Comparison of ENCODE assay signal across 8 cellular contexts in genomic region chr10:101061814-101062230, GRCh38. TPM values are rescaled to one million over a fixed set of nuclear protein-coding genes. Genes with fewer than 3 reads are reported as not detected.
DNase-seq lines count a peak whose midpoint lies in the region; ATAC-seq, FAIRE-seq and TF ChIP-seq lines count a peak whose summit lies in the region.

TSS of gene KAZALD1 (plus strand) at chr10:101061989. CDS start at chr10:101062593, 604 bp downstream.

- no peaks in the 10 kb centered on the region for H4K20me1 ChIP-seq in astrocyte (ENCODE audit: insufficient read depth, low read length)

- peak within 1 kb of the TSS; percentile 97 for H2AFZ ChIP-seq in astrocyte (ENCODE audit: low read depth, low read length)

- peaks cover 10% of the 10 kb centered on the region for H3K36me3 Mint-ChIP-seq in activated CD8-positive, alpha-beta memory T cell treated with anti-CD3 and anti-CD28 coated beads, Interleukin-2, amount 10 ng/mL, durations not matched to agents 7 days and 5 days
- peaks cover 5% of the 10 kb centered on the region for H3K36me3 Mint-ChIP-seq in astrocyte (ENCODE audit: low read depth, unreplicated experiment)

- peak within 1 kb of the TSS; percentile 86 for H3K4me3 Mint-ChIP-seq in activated CD8-positive, alpha-beta memory T cell treated with anti-CD3 and anti-CD28 coated beads, Interleukin-2, amount 10 ng/mL, durations not matched to agents 7 days and 5 days
- H3K4me3 Mint-ChIP-seq in astrocyte (ENCODE audit: unreplicated experiment) = peak within 1 kb of the TSS; percentile 91

- TF ChIP-seq CTCF in astrocyte (IDR thresholded peaks at IDR 0.05; ENCODE audit: insufficient read depth, low read depth, low read length) (no peak), liver (IDR thresholded peaks at IDR 0.05; ENCODE audit: low read depth, low read length, missing input control) (no peak), transverse colon (IDR thresholded peaks at IDR 0.05) (no peak)

- H3K4me1 Mint-ChIP-seq in activated CD8-positive, alpha-beta memory T cell treated with anti-CD3 and anti-CD28 coated beads, Interleukin-2, amount 10 ng/mL, durations not matched to agents 7 days and 5 days = peaks cover 48% of the 10 kb centered on the region
- peaks cover 16% of the 10 kb centered on the region for H3K4me1 Mint-ChIP-seq in astrocyte (ENCODE audit: low read depth, unreplicated experiment)

- no peaks in the 10 kb centered on the region for H3K9me3 Mint-ChIP-seq in activated CD8-positive, alpha-beta memory T cell treated with anti-CD3 and anti-CD28 coated beads, Interleukin-2, amount 10 ng/mL, durations not matched to agents 7 days and 5 days (ENCODE audit: low read depth)
- no peaks in the 10 kb centered on the region for H3K9me3 Mint-ChIP-seq in astrocyte (ENCODE audit: unreplicated experiment)

- peak within 1 kb of the TSS; percentile 98 for H3K9ac ChIP-seq in astrocyte (ENCODE audit: low read length)
- peak within 1 kb of the TSS; percentile 93 to 98 for H3K9ac ChIP-seq in liver (ENCODE audit: low read depth in 1 of 2, low read length in 2 of 2)

- TF ChIP-seq POLR2A in transverse colon (IDR thresholded peaks at IDR 0.05) = no peak

- no peak for DNase-seq in activated CD8-positive, alpha-beta memory T cell treated with anti-CD3 and anti-CD28 coated beads, Interleukin-2, amount 10 ng/mL, durations not matched to agents 7 days and 5 days
- DNase-seq in activated CD8-positive, alpha-beta memory T cell treated with anti-CD3 and anti-CD28 coated beads for 24 hours = no peak
- no peak for DNase-seq in astrocyte (ENCODE audit: low read depth)
- DNase-seq in transverse colon = no peak
- no peak for DNase-seq in NCI-H748 (lab: John Stamatoyannopoulos, UW; ENCODE audit: unreplicated experiment)

- H3K36me3 ChIP-seq in astrocyte (ENCODE audit: insufficient read depth, low read length) (no peaks in the 10 kb centered on the region), liver (ENCODE audit: control insufficient read depth in 4 of 4, insufficient read depth in 3 of 4, low read depth in 1 of 4, low read length in 3 of 4) (no peaks in the 10 kb centered on the region), transverse colon (no peaks in the 10 kb centered on the region)

- peak within 1 kb of the TSS; percentile 95 for H3K4me2 ChIP-seq in astrocyte (ENCODE audit: low read length)

- CTCF ChIA-PET in activated CD8-positive, alpha-beta memory T cell treated with anti-CD3 and anti-CD28 coated beads, Interleukin-2, amount 10 ng/mL, durations not matched to agents 7 days and 5 days (lab: Charles Lee) = interaction anchor here (0.6 to 16.0 kb wide), 11 partner anchors 9 to 80 kb away, joined by 3 to 402 read pairs (median 5); partner anchors contain the start of genes PDZD7 and SFXN3

- no peak for ATAC-seq in activated CD8-positive, alpha-beta memory T cell treated with anti-CD3 and anti-CD28 coated beads, Interleukin-2, amount 10 ng/mL, durations not matched to agents 7 days and 5 days
- ATAC-seq in HG03565 (IDR thresholded peaks at IDR 0.05; ENCODE audit: unreplicated experiment) (no peak), GM18502 (IDR thresholded peaks at IDR 0.05; ENCODE audit: poor library complexity, unreplicated experiment) (no peak)

- intact Hi-C loops in transverse colon (cut with DNase I; ENCODE audit: low total_unique reads) = no loop called here

- peaks cover 4% of the 10 kb centered on the region for H3K27me3 ChIP-seq in astrocyte (ENCODE audit: insufficient read depth, low read length)
- H3K27me3 ChIP-seq in liver (ENCODE audit: control insufficient read depth in 4 of 4, insufficient read depth in 4 of 4, low read length in 3 of 4) = peaks cover 0 to 4% (median under 1%) of the 10 kb centered on the region in 4 donors
- peaks cover 17% of the 10 kb centered on the region for H3K27me3 ChIP-seq in transverse colon

- H3K27me3 Mint-ChIP-seq in activated CD8-positive, alpha-beta memory T cell treated with anti-CD3 and anti-CD28 coated beads, Interleukin-2, amount 10 ng/mL, durations not matched to agents 7 days and 5 days = peaks cover 45% of the 10 kb centered on the region
- H3K27me3 Mint-ChIP-seq in astrocyte (ENCODE audit: low read depth, unreplicated experiment) = peaks cover 25% of the 10 kb centered on the region

- no peak for TF ChIP-seq EP300 in transverse colon (IDR thresholded peaks at IDR 0.05; ENCODE audit: low read depth)

- H3K4me3 ChIP-seq in astrocyte (ENCODE audit: insufficient read depth, low read depth, low read length) = peak within 1 kb of the TSS; percentile 93
- H3K4me3 ChIP-seq in liver (ENCODE audit: low read depth in 1 of 3, low read length in 3 of 3) = peak within 1 kb of the TSS; percentile 76 to 96 (median 86)
- H3K4me3 ChIP-seq in transverse colon = peak within 1 kb of the TSS; percentile 63 to 78 (median 74)

- H3K27ac Mint-ChIP-seq in activated CD8-positive, alpha-beta memory T cell treated with anti-CD3 and anti-CD28 coated beads, Interleukin-2, amount 10 ng/mL, durations not matched to agents 7 days and 5 days = peak within 1 kb of the TSS; percentile 90
- peak within 1 kb of the TSS; percentile 95 for H3K27ac Mint-ChIP-seq in astrocyte (ENCODE audit: unreplicated experiment)

- 76% methylated on average over 22 of the region's 22 CpGs for WGBS in liver
- WGBS in transverse colon (ENCODE audit: low coverage in 1 of 2), 2 donors = 49% methylated on average over 22 of the region's 22 CpGs; no CpG with 5 or more reads in 1 of the 2 donors

- in situ Hi-C loops in transverse colon (cut with MboI; ENCODE audit: low pct_ligation_motif_present in 1 of 4, low pct_unique_long_range_greater_than_20kb in 1 of 4, low sequenced_read_pairs in 3 of 4) = no loop called here

- H3K27ac ChIP-seq in astrocyte (ENCODE audit: low read depth, low read length) = peak within 1 kb of the TSS; percentile 99
- H3K27ac ChIP-seq in liver (ENCODE audit: low read depth in 1 of 2, low read length in 2 of 2) = peak within 1 kb of the TSS; percentile 98 to 100
- H3K27ac ChIP-seq in transverse colon = peak within 1 kb of the TSS; percentile 94 to 97 (median 96)

- H3K4me1 ChIP-seq in astrocyte (ENCODE audit: insufficient read depth, low read length) = peaks cover 44% of the 10 kb centered on the region
- H3K4me1 ChIP-seq in liver (ENCODE audit: control insufficient read depth in 4 of 4, insufficient read depth in 4 of 4, low read length in 3 of 4) = peaks cover 18 to 45% (median 28%) of the 10 kb centered on the region in 4 donors
- peaks cover 14 to 62% (median 49%) of the 10 kb centered on the region in 4 donors for H3K4me1 ChIP-seq in transverse colon

- TF ChIP-seq RAD21 in liver (IDR thresholded peaks at IDR 0.05) = no peak

- H3K79me2 ChIP-seq in astrocyte (ENCODE audit: insufficient read depth, low read length) = peaks cover 24% of the 10 kb centered on the region

- H3K9me3 ChIP-seq in astrocyte (ENCODE audit: insufficient read depth, low read depth, low read length) (no peaks in the 10 kb centered on the region), liver (ENCODE audit: control insufficient read depth in 4 of 4, low read length in 3 of 4) (no peaks in the 10 kb centered on the region), transverse colon (no peaks in the 10 kb centered on the region)

- FAIRE-seq in astrocyte (lab: Jason Lieb, UNC) = no peak

TF ChIP-seq in liver, 16 proteins besides CTCF, POLR2A, EP300 and RAD21:
- TF ChIP-seq GABPA (IDR thresholded peaks at IDR 0.05 in 1 of 2, conservative IDR thresholded peaks at IDR 0.05 in 1 of 2) (no peak), FOXA2 (IDR thresholded peaks at IDR 0.05) (no peak)

RNA-seq across cellular contexts. Expression of gene KAZALD1, which starts in this region (rescaled TPM):
- under 1 TPM in 1 of 2 experiments, not detected in 1; 0.30 TPM for total RNA-seq in activated CD8-positive, alpha-beta memory T cell treated with anti-CD3 and anti-CD28 coated beads, Interleukin-2, amount 10 ng/mL, durations not matched to agents 7 days and 5 days
- total RNA-seq in astrocyte (8.1 and 9.6 TPM in 2 replicates), liver (1 to 10 TPM in 1 of 2 donors, under 1 TPM in 1; 0.92 to 1.2 TPM), transverse colon (10 to 100 TPM in 2 of 4 donors, 1 to 10 TPM in 2; 3.8 to 18.8 (median 10.0) TPM)
- under 1 TPM; 0.21 to 0.50 TPM for polyA plus RNA-seq in liver
